In the genomic region with DNA sequence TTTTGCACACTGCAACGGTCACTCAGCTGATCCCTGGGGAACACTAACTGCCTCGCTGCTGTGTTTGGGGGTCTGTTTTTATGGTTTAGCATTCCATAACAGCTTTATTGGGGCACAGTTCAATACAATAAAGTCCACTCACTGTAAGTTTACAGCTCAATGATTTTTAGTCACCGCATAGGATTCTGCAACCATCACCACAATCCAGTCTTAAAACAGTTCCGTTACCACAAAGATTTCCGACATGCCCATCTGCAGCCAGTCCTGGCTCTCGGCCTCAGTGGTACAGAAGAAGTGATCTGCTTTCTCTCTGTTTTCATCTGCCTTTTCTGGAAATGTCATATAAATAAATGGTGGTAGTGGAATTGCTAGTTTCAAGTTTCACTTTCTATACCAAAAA, we compare ENCODE assay signal across 15 cellular contexts. TPM values are rescaled to one million over a fixed set of nuclear protein-coding genes. Genes with fewer than 3 reads are reported as not detected.
DNase-seq lines count a peak whose midpoint lies in the region; ATAC-seq, FAIRE-seq and TF ChIP-seq lines count a peak whose summit lies in the region.
"Had no signal": no experiment of that assay in that cellular context is flagged by ENCODE, and none has a peak within 500 bp of the region (broad histone marks: within the 10 kb centered on the region; RNA-seq: fewer than 3 reads in every experiment).

No MANE protein-coding gene starts in this region.

- H3K27me3 ChIP-seq in K562 (ENCODE audit: control insufficient read depth in 2 of 2, insufficient read depth in 2 of 2, low read length in 2 of 2) (no peaks in the 10 kb centered on the region), ascending aorta (peaks cover 12% of the 10 kb centered on the region)
- H3K27me3 ChIP-seq: MG63 had no signal

- no TSS peak for BruUV-seq in K562 (replicated peaks; lab: Mats Ljungman, UMichigan)

- H3K27ac Mint-ChIP-seq in activated CD4-positive, alpha-beta T cell treated with anti-CD3 and anti-CD28 coated beads, Interleukin-2, amount 10 ng/mL, durations not matched to agents 24 days and 14 days = peak overlapping the region; percentile 41
- peak overlapping the region; percentile 93 to 99 (median 95) for H3K27ac Mint-ChIP-seq in IgD-negative memory B cell
- no peak overlapping the region for H3K27ac Mint-ChIP-seq in nephron

- no peaks in the 10 kb centered on the region for H3K9me3 ChIP-seq in K562 (replicated peaks; ENCODE audit: control insufficient read depth, insufficient read depth, low read depth, low read length)
- H3K9me3 ChIP-seq in ascending aorta = no peaks in the 10 kb centered on the region
- H3K9me3 ChIP-seq: MG63, right atrium auricular region had no signal

- no peak for DNase-seq in activated CD4-positive, alpha-beta T cell treated with anti-CD3 and anti-CD28 coated beads, Interleukin-2, amount 10 ng/mL, durations not matched to agents 24 days and 14 days
- DNase-seq in activated CD4-positive, alpha-beta T cell treated with anti-CD3 and anti-CD28 coated beads for 4 hours = no peak
- DNase-seq in K562 (ENCODE audit: extremely low read depth in 1 of 4, low spot score in 3 of 4) = no peak
- DNase-seq in ascending aorta (ENCODE audit: low spot score in 2 of 2) = no peak
- DNase-seq: DND-41, MG63, SIG-M5 had no signal

- TF ChIP-seq RAD21 in K562 (CRISPR knock-in tag; conservative IDR thresholded peaks at IDR 0.05 in 1 of 2, IDR thresholded peaks at IDR 0.05 in 1 of 2) = no peak

- H3K36me3 Mint-ChIP-seq in activated CD4-positive, alpha-beta T cell treated with anti-CD3 and anti-CD28 coated beads, Interleukin-2, amount 10 ng/mL, durations not matched to agents 24 days and 14 days (ENCODE audit: low read depth) = peaks cover 3% of the 10 kb centered on the region
- H3K36me3 Mint-ChIP-seq in IgD-negative memory B cell (peaks cover 9% of the 10 kb centered on the region), nephron (ENCODE audit: low read depth) (no peaks in the 10 kb centered on the region)

- no peak for TF ChIP-seq EP300 in K562 (IDR thresholded peaks at IDR 0.05; ENCODE audit: low read length)

- FAIRE-seq in K562 (lab: Jason Lieb, UNC) = no peak

- POLR2A ChIA-PET in K562 (lab: Yijun Ruan, JAX) = interaction anchor here (0.5 to 1.3 kb wide), 3 partner anchors 13 to 53 kb away, joined by 3 read pairs; no protein-coding TSS in a partner anchor

- peaks cover 55% of the 10 kb centered on the region for H3K4me1 Mint-ChIP-seq in activated CD4-positive, alpha-beta T cell treated with anti-CD3 and anti-CD28 coated beads, Interleukin-2, amount 10 ng/mL, durations not matched to agents 24 days and 14 days
- H3K4me1 Mint-ChIP-seq in IgD-negative memory B cell = peaks cover 28 to 33% (median 30%) of the 10 kb centered on the region in 3 donors
- peaks cover 28% of the 10 kb centered on the region for H3K4me1 Mint-ChIP-seq in nephron

- 0 out of 2 replicates have a peak overlapping the region, but pooled peaks have one; percentile 99 for H2AFZ ChIP-seq in K562 (ENCODE audit: low read depth, low read length)

- H4K20me1 ChIP-seq in K562 (replicated peaks; ENCODE audit: control insufficient read depth, insufficient read depth, low read length) = no peaks in the 10 kb centered on the region

- H3K4me1 ChIP-seq in K562 (replicated peaks in 1 of 2; ENCODE audit: control insufficient read depth in 2 of 2, insufficient read depth in 2 of 2, low read length in 2 of 2) (peaks cover 29 to 32% of the 10 kb centered on the region in 2 experiments; a peak in 4 of 5 replicates), ascending aorta (no peaks in the 10 kb centered on the region)

- H3K27ac ChIP-seq in K562 (ENCODE audit: extremely low read depth, low read depth, low read length) = no peak overlapping the region
- no peak overlapping the region for H3K27ac ChIP-seq in ascending aorta
- H3K27ac ChIP-seq: right atrium auricular region had no signal

- TF ChIP-seq POLR2A in K562 (conservative IDR thresholded peaks at IDR 0.05) = no peak

- TF ChIP-seq CTCF in K562 (IDR thresholded peaks at IDR 0.05 in 2 of 3, conservative IDR thresholded peaks at IDR 0.05 in 1 of 3; ENCODE audit: insufficient read depth in 2 of 3, low read depth in 1 of 3, low read length in 3 of 3) (no peak), nephron (IDR thresholded peaks at IDR 0.05; ENCODE audit: unreplicated experiment in 3 of 3) (no peak), ascending aorta (IDR thresholded peaks at IDR 0.05) (no peak)

- WGBS in K562 (ENCODE audit: insufficient coverage, low coverage, missing lambda C conversion rate) = 87% methylated on average over 6 of the region's 6 CpGs

- ATAC-seq in K562 = no peak
- ATAC-seq in HG03520 (IDR thresholded peaks at IDR 0.05; ENCODE audit: unreplicated experiment) = no peak
- ATAC-seq in HG02870 (IDR thresholded peaks at IDR 0.05; ENCODE audit: unreplicated experiment) = no peak

- CTCF ChIA-PET in K562 (lab: Yijun Ruan, JAX; ENCODE audit: low intra/inter-chr PET ratio) = no interaction called here

- no peaks in the 10 kb centered on the region for H3K36me3 ChIP-seq in K562 (ENCODE audit: control insufficient read depth, insufficient read depth, low read length)
- no peaks in the 10 kb centered on the region for H3K36me3 ChIP-seq in ascending aorta
- H3K36me3 ChIP-seq: MG63, right atrium auricular region had no signal

- no peaks in the 10 kb centered on the region for H3K9me1 ChIP-seq in K562 (ENCODE audit: control insufficient read depth, insufficient read depth, low read length)

- in situ Hi-C loops in K562 (cut with MboI) = no loop called here

- H3K4me3 ChIP-seq in K562 (no peak overlapping the region), ascending aorta (no peak overlapping the region)
- H3K4me3 ChIP-seq: MG63, right atrium auricular region had no signal

- peak overlapping the region; percentile 93; the same call in 1 of the 2 replicates for H3K4me2 ChIP-seq in K562 (ENCODE audit: insufficient read depth, low read length)

- peak overlapping the region in 1 of 2 experiments; percentile 17; a peak in 1 of 4 replicates for H3K9ac ChIP-seq in K562 (ENCODE audit: insufficient read depth in 1 of 2, low read depth in 2 of 2, low read length in 2 of 2)

- intact Hi-C loops in activated CD4-positive, alpha-beta T cell treated with anti-CD3 and anti-CD28 coated beads, Interleukin-2, amount 10 ng/mL, durations not matched to agents 24 days and 14 days (cut with micrococcal nuclease) = loop anchor here (2.0 kb wide), 1 partner anchor 46 kb away; no protein-coding TSS in a partner anchor
- intact Hi-C loops in K562 (cut with micrococcal nuclease) (loop anchor here (5.0 kb wide), 1 partner anchor 46 kb away; no protein-coding TSS in a partner anchor), ascending aorta (cut with DNase I) (loop anchor here (5.0 kb wide), 1 partner anchor 384 kb away; no protein-coding TSS in a partner anchor)

- no peaks in the 10 kb centered on the region for H3K79me2 ChIP-seq in K562 (ENCODE audit: control insufficient read depth, insufficient read depth, low read length)

- H3K9me3 Mint-ChIP-seq in activated CD4-positive, alpha-beta T cell treated with anti-CD3 and anti-CD28 coated beads, Interleukin-2, amount 10 ng/mL, durations not matched to agents 24 days and 14 days = no peaks in the 10 kb centered on the region
- H3K9me3 Mint-ChIP-seq in IgD-negative memory B cell = peaks cover 0 to 13% (median 4%) of the 10 kb centered on the region in 3 donors
- H3K9me3 Mint-ChIP-seq in nephron = peaks cover 3% of the 10 kb centered on the region

- peak overlapping the region; percentile 75 for H3K4me3 Mint-ChIP-seq in activated CD4-positive, alpha-beta T cell treated with anti-CD3 and anti-CD28 coated beads, Interleukin-2, amount 10 ng/mL, durations not matched to agents 24 days and 14 days
- peak overlapping the region in 3 of 4 donors; percentile 58 to 84 (median 67) for H3K4me3 Mint-ChIP-seq in IgD-negative memory B cell
- peak overlapping the region; percentile 69 to 84 (median 82) for H3K4me3 Mint-ChIP-seq in nephron

- H3K27me3 Mint-ChIP-seq in activated CD4-positive, alpha-beta T cell treated with anti-CD3 and anti-CD28 coated beads, Interleukin-2, amount 10 ng/mL, durations not matched to agents 24 days and 14 days = peaks cover 56% of the 10 kb centered on the region
- H3K27me3 Mint-ChIP-seq in IgD-negative memory B cell = peaks cover 56% of the 10 kb centered on the region
- H3K27me3 Mint-ChIP-seq in nephron (ENCODE audit: low read depth) = peaks cover 97% of the 10 kb centered on the region

RNA-seq across cellular contexts. Expression of gene OR2V2, which starts 23.6 kb away (rescaled TPM):
- not detected in 2 replicates for total RNA-seq in activated CD4-positive, alpha-beta T cell treated with anti-CD3 and anti-CD28 coated beads, Interleukin-2, amount 10 ng/mL, durations not matched to agents 24 days and 14 days
- polyA plus RNA-seq in IgD-negative memory B cell = not detected
- not detected in 2 replicates for total RNA-seq in K562 (2011; cell fraction: chromatin; rRNA removed; ENCODE audit: low replicate concordance)
- not detected in 2 replicates for total RNA-seq in K562 (2011; cell fraction: nucleolus; rRNA removed)
- total RNA-seq in K562 (2011; cell fraction: nucleoplasm; rRNA removed) = not detected in 2 replicates
- not detected in 2 replicates for total RNA-seq in K562 (2014; rRNA removed)
- not detected in 2 replicates for total RNA-seq in K562 (2014; rRNA removed; fragmentation: Illumina TruSeq; extraction: Trizol)
- total RNA-seq in K562 (2015; rRNA removed; fragmentation: Illumina TruSeq; extraction: Trizol) = not detected in 2 replicates
- total RNA-seq in K562 (2021) = not detected in 2 replicates
- not detected in 2 replicates for polyA plus RNA-seq in K562 (2011; rRNA removed)
- not detected in 2 replicates for polyA plus RNA-seq in K562 (2011; cell fraction: cytosol; rRNA removed)
- polyA plus RNA-seq in K562 (2011; cell fraction: nucleus; rRNA removed) = not detected in 2 replicates
- polyA plus RNA-seq in K562 (2012) = not detected in 2 replicates
- not detected in 2 replicates for polyA plus RNA-seq in K562 (2014; fragmentation: Illumina TruSeq; extraction: Trizol)
- under 1 TPM in 1 of 2 experiments, not detected in 1; 0.01 TPM for polyA plus RNA-seq in K562 (2014; fragmentation: Nextera tagmentation; extraction: Ambion mirVana)
- not detected in 2 replicates for polyA plus RNA-seq in K562 (2014; rRNA removed)
- not detected in 2 replicates for polyA minus RNA-seq in K562 (2011; rRNA and poly(A)+ RNA removed)
- polyA minus RNA-seq in K562 (2011; cell fraction: cytosol; rRNA and poly(A)+ RNA removed) = not detected in 2 replicates
- polyA minus RNA-seq in K562 (2011; cell fraction: nucleus; rRNA and poly(A)+ RNA removed) = not detected in 2 replicates
- not detected for total RNA-seq in ascending aorta
- total RNA-seq: NCI-H460, right atrium auricular region had no signal
- polyA plus RNA-seq: adipose tissue, AG04450 had no signal

RNA-seq across cellular contexts. Expression of gene TRIM7, which starts 34.0 kb away (rescaled TPM):
- total RNA-seq in activated CD4-positive, alpha-beta T cell treated with anti-CD3 and anti-CD28 coated beads, Interleukin-2, amount 10 ng/mL, durations not matched to agents 24 days and 14 days = 2.7 TPM in 2 replicates
- polyA plus RNA-seq in IgD-negative memory B cell (0.71 TPM), K562 (2011; rRNA removed) (7.1 and 12.6 TPM in 2 replicates), K562 (2014; fragmentation: Illumina TruSeq; extraction: Trizol) (5.4 and 7.7 TPM in 2 replicates), K562 (2014; fragmentation: Nextera tagmentation; extraction: Ambion mirVana) (1 to 10 TPM; 2.6 to 3.2 TPM), K562 (2014; rRNA removed) (12.4 and 14.9 TPM in 2 replicates)
- total RNA-seq in K562 (2011; cell fraction: chromatin; rRNA removed; ENCODE audit: low replicate concordance) = 5.4 and 8.3 TPM in 2 replicates
- total RNA-seq in K562 (2011; cell fraction: nucleolus; rRNA removed) = 6.2 and 7.5 TPM in 2 replicates
- 7.2 and 7.9 TPM in 2 replicates for total RNA-seq in K562 (2011; cell fraction: nucleoplasm; rRNA removed)
- total RNA-seq in K562 (2014; rRNA removed) (12.9 and 13.8 TPM in 2 replicates), K562 (2014; rRNA removed; fragmentation: Illumina TruSeq; extraction: Trizol) (8.4 and 11.7 TPM in 2 replicates), K562 (2015; rRNA removed; fragmentation: Illumina TruSeq; extraction: Trizol) (8.9 and 9.0 TPM in 2 replicates), K562 (2021) (10.3 and 12.4 TPM in 2 replicates), ascending aorta (6.1 TPM)
- polyA plus RNA-seq in K562 (2011; cell fraction: cytosol; rRNA removed) = 4.5 and 12.8 TPM in 2 replicates
- 8.4 and 8.9 TPM in 2 replicates for polyA plus RNA-seq in K562 (2011; cell fraction: nucleus; rRNA removed)
- 6.9 and 17.6 TPM in 2 replicates for polyA plus RNA-seq in K562 (2012)
- polyA minus RNA-seq in K562 (2011; rRNA and poly(A)+ RNA removed) = 3.3 and 4.2 TPM in 2 replicates
- polyA minus RNA-seq in K562 (2011; cell fraction: cytosol; rRNA and poly(A)+ RNA removed) = 3.4 and 4.1 TPM in 2 replicates
- polyA minus RNA-seq in K562 (2011; cell fraction: nucleus; rRNA and poly(A)+ RNA removed) = 2.6 and 3.3 TPM in 2 replicates

RNA-seq across cellular contexts. Expression of gene OR2V1, which starts 40.0 kb away (rescaled TPM):
- total RNA-seq in activated CD4-positive, alpha-beta T cell treated with anti-CD3 and anti-CD28 coated beads, Interleukin-2, amount 10 ng/mL, durations not matched to agents 24 days and 14 days = not detected in 2 replicates
- not detected for polyA plus RNA-seq in IgD-negative memory B cell
- total RNA-seq in K562 (2011; cell fraction: chromatin; rRNA removed; ENCODE audit: low replicate concordance) = not detected in 2 replicates
- not detected in 2 replicates for total RNA-seq in K562 (2011; cell fraction: nucleolus; rRNA removed)
- total RNA-seq in K562 (2011; cell fraction: nucleoplasm; rRNA removed) = not detected in 2 replicates
- 0.08 TPM in 1 of 2 replicates, not detected in the other for total RNA-seq in K562 (2014; rRNA removed)
- total RNA-seq in K562 (2014; rRNA removed; fragmentation: Illumina TruSeq; extraction: Trizol) = 0.04 TPM in 1 of 2 replicates, not detected in the other
- not detected in 2 replicates for total RNA-seq in K562 (2015; rRNA removed; fragmentation: Illumina TruSeq; extraction: Trizol)
- 0.07 TPM in 1 of 2 replicates, not detected in the other for total RNA-seq in K562 (2021)
- polyA plus RNA-seq in K562 (2011; rRNA removed) = 0.05 and 0.15 TPM in 2 replicates
- polyA plus RNA-seq in K562 (2011; cell fraction: cytosol; rRNA removed) = 0.03 TPM in 2 replicates
- not detected in 2 replicates for polyA plus RNA-seq in K562 (2011; cell fraction: nucleus; rRNA removed)
- 0.06 and 0.08 TPM in 2 replicates for polyA plus RNA-seq in K562 (2012)
- polyA plus RNA-seq in K562 (2014; fragmentation: Illumina TruSeq; extraction: Trizol) = 0.10 TPM in 1 of 2 replicates, not detected in the other
- under 1 TPM; 0.15 to 0.28 TPM for polyA plus RNA-seq in K562 (2014; fragmentation: Nextera tagmentation; extraction: Ambion mirVana)
- polyA plus RNA-seq in K562 (2014; rRNA removed) = 0.07 TPM in 1 of 2 replicates, not detected in the other
- 0.12 TPM in 1 of 2 replicates, not detected in the other for polyA minus RNA-seq in K562 (2011; rRNA and poly(A)+ RNA removed)
- not detected in 2 replicates for polyA minus RNA-seq in K562 (2011; cell fraction: cytosol; rRNA and poly(A)+ RNA removed)
- polyA minus RNA-seq in K562 (2011; cell fraction: nucleus; rRNA and poly(A)+ RNA removed) = not detected in 2 replicates
- not detected for total RNA-seq in ascending aorta
- total RNA-seq: NCI-H460, right atrium auricular region had no signal
- polyA plus RNA-seq: adipose tissue, AG04450 had no signal

RNA-seq across cellular contexts. Expression of gene TRIM41, which starts 52.1 kb away (rescaled TPM):
- 31.6 and 35.2 TPM in 2 replicates for total RNA-seq in activated CD4-positive, alpha-beta T cell treated with anti-CD3 and anti-CD28 coated beads, Interleukin-2, amount 10 ng/mL, durations not matched to agents 24 days and 14 days
- polyA plus RNA-seq in IgD-negative memory B cell (1.3 TPM), K562 (2011; rRNA removed) (15.6 and 19.3 TPM in 2 replicates), K562 (2014; fragmentation: Illumina TruSeq; extraction: Trizol) (20.9 and 29.8 TPM in 2 replicates), K562 (2014; fragmentation: Nextera tagmentation; extraction: Ambion mirVana) (1 to 10 TPM; 1.8 to 2.1 TPM), K562 (2014; rRNA removed) (34.8 and 39.3 TPM in 2 replicates)
- 93.5 and 120 TPM in 2 replicates for total RNA-seq in K562 (2011; cell fraction: chromatin; rRNA removed; ENCODE audit: low replicate concordance)
- total RNA-seq in K562 (2011; cell fraction: nucleolus; rRNA removed) = 59.6 and 64.0 TPM in 2 replicates
- 84.3 and 102 TPM in 2 replicates for total RNA-seq in K562 (2011; cell fraction: nucleoplasm; rRNA removed)
- total RNA-seq in K562 (2014; rRNA removed) (29.5 and 31.6 TPM in 2 replicates), K562 (2014; rRNA removed; fragmentation: Illumina TruSeq; extraction: Trizol) (11.4 and 14.2 TPM in 2 replicates), K562 (2015; rRNA removed; fragmentation: Illumina TruSeq; extraction: Trizol) (21.7 and 25.6 TPM in 2 replicates), K562 (2021) (37.7 and 47.6 TPM in 2 replicates), ascending aorta (105 TPM)
- polyA plus RNA-seq in K562 (2011; cell fraction: cytosol; rRNA removed) = 15.7 and 25.0 TPM in 2 replicates
- 121 and 125 TPM in 2 replicates for polyA plus RNA-seq in K562 (2011; cell fraction: nucleus; rRNA removed)
- polyA plus RNA-seq in K562 (2012) = 32.5 and 45.1 TPM in 2 replicates
- polyA minus RNA-seq in K562 (2011; rRNA and poly(A)+ RNA removed) = 14.0 and 16.6 TPM in 2 replicates
- 7.3 and 9.5 TPM in 2 replicates for polyA minus RNA-seq in K562 (2011; cell fraction: cytosol; rRNA and poly(A)+ RNA removed)
- polyA minus RNA-seq in K562 (2011; cell fraction: nucleus; rRNA and poly(A)+ RNA removed) = 19.9 and 22.7 TPM in 2 replicates

Comparison
In these comparisons a context has a peak if more than half of its experiments do, and no peak if none do; other contexts are left out.
1. H3K27ac Mint-ChIP-seq: peak in activated CD4-positive, alpha-beta T cell treated with anti-CD3 and anti-CD28 coated beads, Interleukin-2, amount 10 ng/mL, durations not matched to agents 24 days and 14 days (single experiment) and IgD-negative memory B cell (3 of 3); none in nephron (0 of 3).
2. Peak in every context shown above with its lines, with median percentiles within 50 percentile points of each other: H3K4me3 Mint-ChIP-seq.